Comparison of ENCODE assay signal across 1 cellular context in the genomic region with DNA sequence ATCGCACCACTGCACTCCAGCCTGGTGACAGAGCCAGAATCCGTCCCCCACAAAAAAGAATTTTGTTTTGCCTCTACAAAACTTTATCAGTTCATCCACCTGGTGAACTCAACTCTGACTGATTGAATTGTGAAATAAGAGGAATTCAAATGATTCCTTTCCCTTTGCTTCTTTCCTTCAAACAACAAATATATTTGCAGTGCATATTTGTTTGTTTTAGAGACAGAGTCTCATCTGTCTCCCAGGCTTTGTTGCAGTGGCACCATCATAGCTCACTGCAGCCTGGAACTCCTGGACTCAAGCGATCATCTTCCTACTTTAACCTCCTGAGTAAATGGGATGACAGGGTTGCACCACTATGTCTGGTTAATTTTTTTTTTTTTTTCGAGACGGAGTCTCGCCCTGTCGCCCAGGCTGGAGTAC.
TF ChIP-seq lines count a peak whose summit lies in the region.

No MANE protein-coding gene starts in this region.

TF ChIP-seq in HepG2, 621 proteins besides CTCF, POLR2A, EP300 and RAD21 (continued from another document and continues in another):
- TF ChIP-seq, protein P1, sequence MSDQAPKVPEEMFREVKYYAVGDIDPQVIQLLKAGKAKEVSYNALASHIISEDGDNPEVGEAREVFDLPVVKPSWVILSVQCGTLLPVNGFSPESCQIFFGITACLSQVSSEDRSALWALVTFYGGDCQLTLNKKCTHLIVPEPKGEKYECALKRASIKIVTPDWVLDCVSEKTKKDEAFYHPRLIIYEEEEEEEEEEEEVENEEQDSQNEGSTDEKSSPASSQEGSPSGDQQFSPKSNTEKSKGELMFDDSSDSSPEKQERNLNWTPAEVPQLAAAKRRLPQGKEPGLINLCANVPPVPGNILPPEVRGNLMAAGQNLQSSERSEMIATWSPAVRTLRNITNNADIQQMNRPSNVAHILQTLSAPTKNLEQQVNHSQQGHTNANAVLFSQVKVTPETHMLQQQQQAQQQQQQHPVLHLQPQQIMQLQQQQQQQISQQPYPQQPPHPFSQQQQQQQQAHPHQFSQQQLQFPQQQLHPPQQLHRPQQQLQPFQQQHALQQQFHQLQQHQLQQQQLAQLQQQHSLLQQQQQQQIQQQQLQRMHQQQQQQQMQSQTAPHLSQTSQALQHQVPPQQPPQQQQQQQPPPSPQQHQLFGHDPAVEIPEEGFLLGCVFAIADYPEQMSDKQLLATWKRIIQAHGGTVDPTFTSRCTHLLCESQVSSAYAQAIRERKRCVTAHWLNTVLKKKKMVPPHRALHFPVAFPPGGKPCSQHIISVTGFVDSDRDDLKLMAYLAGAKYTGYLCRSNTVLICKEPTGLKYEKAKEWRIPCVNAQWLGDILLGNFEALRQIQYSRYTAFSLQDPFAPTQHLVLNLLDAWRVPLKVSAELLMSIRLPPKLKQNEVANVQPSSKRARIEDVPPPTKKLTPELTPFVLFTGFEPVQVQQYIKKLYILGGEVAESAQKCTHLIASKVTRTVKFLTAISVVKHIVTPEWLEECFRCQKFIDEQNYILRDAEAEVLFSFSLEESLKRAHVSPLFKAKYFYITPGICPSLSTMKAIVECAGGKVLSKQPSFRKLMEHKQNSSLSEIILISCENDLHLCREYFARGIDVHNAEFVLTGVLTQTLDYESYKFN (CRISPR knock-in tag; conservative IDR thresholded peaks at IDR 0.05), result peak; percentile 69
- TF ChIP-seq STAT5B (CRISPR knock-in tag; IDR thresholded peaks at IDR 0.05), result no peak
- TF ChIP-seq YEATS4 (CRISPR knock-in tag; IDR thresholded peaks at IDR 0.05; ENCODE audit: borderline replicate concordance), result peak; percentile 50; the same call in 1 of the 2 replicates
- no peak for TF ChIP-seq KLF16 (CRISPR knock-in tag; IDR thresholded peaks at IDR 0.05)
- no peak; the same call in 1 of the 2 replicates for TF ChIP-seq CHD4 (IDR thresholded peaks at IDR 0.05; ENCODE audit: borderline replicate concordance, low read length)
- TF ChIP-seq ZNF567 (CRISPR knock-in tag; IDR thresholded peaks at IDR 0.05; ENCODE audit: borderline replicate concordance), result no peak
- peak; percentile 35; the same call in 1 of the 2 replicates for TF ChIP-seq HDAC2 (CRISPR knock-in tag; IDR thresholded peaks at IDR 0.05)
- TF ChIP-seq IRF2 (CRISPR knock-in tag; IDR thresholded peaks at IDR 0.05), result 0 out of 2 replicates have a peak, but pooled peaks have one; percentile 19
- peak; percentile 25; the same call in 1 of the 2 replicates for TF ChIP-seq CREM (IDR thresholded peaks at IDR 0.05)
- no peak for TF ChIP-seq CREM (CRISPR knock-in tag; IDR thresholded peaks at IDR 0.05)
- no peak for TF ChIP-seq ZFP62 (CRISPR knock-in tag; IDR thresholded peaks at IDR 0.05)
- TF ChIP-seq ZFP36L1 (CRISPR knock-in tag; IDR thresholded peaks at IDR 0.05), result no peak
- TF ChIP-seq ISL2 (CRISPR knock-in tag; IDR thresholded peaks at IDR 0.05), result peak; percentile 39; the same call in 1 of the 2 replicates
- TF ChIP-seq, protein P2, sequence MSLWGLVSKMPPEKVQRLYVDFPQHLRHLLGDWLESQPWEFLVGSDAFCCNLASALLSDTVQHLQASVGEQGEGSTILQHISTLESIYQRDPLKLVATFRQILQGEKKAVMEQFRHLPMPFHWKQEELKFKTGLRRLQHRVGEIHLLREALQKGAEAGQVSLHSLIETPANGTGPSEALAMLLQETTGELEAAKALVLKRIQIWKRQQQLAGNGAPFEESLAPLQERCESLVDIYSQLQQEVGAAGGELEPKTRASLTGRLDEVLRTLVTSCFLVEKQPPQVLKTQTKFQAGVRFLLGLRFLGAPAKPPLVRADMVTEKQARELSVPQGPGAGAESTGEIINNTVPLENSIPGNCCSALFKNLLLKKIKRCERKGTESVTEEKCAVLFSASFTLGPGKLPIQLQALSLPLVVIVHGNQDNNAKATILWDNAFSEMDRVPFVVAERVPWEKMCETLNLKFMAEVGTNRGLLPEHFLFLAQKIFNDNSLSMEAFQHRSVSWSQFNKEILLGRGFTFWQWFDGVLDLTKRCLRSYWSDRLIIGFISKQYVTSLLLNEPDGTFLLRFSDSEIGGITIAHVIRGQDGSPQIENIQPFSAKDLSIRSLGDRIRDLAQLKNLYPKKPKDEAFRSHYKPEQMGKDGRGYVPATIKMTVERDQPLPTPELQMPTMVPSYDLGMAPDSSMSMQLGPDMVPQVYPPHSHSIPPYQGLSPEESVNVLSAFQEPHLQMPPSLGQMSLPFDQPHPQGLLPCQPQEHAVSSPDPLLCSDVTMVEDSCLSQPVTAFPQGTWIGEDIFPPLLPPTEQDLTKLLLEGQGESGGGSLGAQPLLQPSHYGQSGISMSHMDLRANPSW (CRISPR knock-in tag; IDR thresholded peaks at IDR 0.05; ENCODE audit: borderline replicate concordance), result peak; percentile 36; the same call in 1 of the 2 replicates
- no peak for TF ChIP-seq AGO1 (IDR thresholded peaks at IDR 0.05; ENCODE audit: low read depth, low read length, poor library complexity, severe bottlenecking)
- TF ChIP-seq ZNF274 (CRISPR knock-in tag; IDR thresholded peaks at IDR 0.05), result no peak
- TF ChIP-seq CEBPB (IDR thresholded peaks at IDR 0.05; ENCODE audit: borderline replicate concordance, low read depth, low read length), result peak; percentile 68; the same call in 1 of the 2 replicates
- TF ChIP-seq, protein P3, sequence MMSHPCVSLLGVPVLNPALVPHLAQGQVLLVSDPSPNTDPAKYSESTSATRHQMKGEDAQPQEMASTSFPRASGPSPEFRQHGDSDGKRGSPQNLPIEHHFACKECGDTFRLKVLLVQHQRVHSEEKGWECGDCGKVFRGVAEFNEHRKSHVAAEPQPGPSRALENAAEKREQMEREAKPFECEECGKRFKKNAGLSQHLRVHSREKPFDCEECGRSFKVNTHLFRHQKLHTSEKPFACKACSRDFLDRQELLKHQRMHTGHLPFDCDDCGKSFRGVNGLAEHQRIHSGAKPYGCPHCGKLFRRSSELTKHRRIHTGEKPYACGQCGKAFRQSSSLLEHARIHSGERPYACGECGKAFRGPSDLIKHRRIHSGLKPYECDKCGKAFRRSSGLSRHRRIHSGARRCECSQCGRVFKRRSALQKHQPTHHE (CRISPR knock-in tag; IDR thresholded peaks at IDR 0.05; ENCODE audit: borderline replicate concordance), result no peak
- TF ChIP-seq ZNF24 (IDR thresholded peaks at IDR 0.05), result no peak
- no peak for TF ChIP-seq ZNF235 (CRISPR knock-in tag; IDR thresholded peaks at IDR 0.05; ENCODE audit: borderline replicate concordance)
- TF ChIP-seq MIER3 (CRISPR knock-in tag; IDR thresholded peaks at IDR 0.05; ENCODE audit: borderline replicate concordance), result 0 out of 2 replicates have a peak, but pooled peaks have one; percentile 17
- TF ChIP-seq TOE1 (CRISPR knock-in tag; IDR thresholded peaks at IDR 0.05), result no peak
- no peak for TF ChIP-seq ONECUT2 (CRISPR knock-in tag; IDR thresholded peaks at IDR 0.05)
- TF ChIP-seq, protein P4, sequence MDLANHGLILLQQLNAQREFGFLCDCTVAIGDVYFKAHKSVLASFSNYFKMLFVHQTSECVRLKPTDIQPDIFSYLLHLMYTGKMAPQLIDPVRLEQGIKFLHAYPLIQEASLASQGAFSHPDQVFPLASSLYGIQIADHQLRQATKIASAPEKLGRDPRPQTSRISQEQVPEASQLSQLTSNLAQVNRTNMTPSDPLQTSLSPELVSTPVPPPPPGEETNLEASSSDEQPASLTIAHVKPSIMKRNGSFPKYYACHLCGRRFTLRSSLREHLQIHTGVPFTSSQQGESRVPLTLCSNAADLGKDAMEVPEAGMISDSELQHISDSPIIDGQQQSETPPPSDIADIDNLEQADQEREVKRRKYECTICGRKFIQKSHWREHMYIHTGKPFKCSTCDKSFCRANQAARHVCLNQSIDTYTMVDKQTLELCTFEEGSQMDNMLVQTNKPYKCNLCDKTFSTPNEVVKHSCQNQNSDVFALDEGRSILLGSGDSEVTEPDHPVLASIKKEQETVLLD (CRISPR knock-in tag; IDR thresholded peaks at IDR 0.05; ENCODE audit: low read depth), result no peak
- no peak for TF ChIP-seq PRDM4 (CRISPR knock-in tag; IDR thresholded peaks at IDR 0.05; ENCODE audit: borderline replicate concordance)
- TF ChIP-seq ZNF788 (CRISPR knock-in tag; IDR thresholded peaks at IDR 0.05; ENCODE audit: borderline replicate concordance), result no peak
- TF ChIP-seq FOXC1 (CRISPR knock-in tag; IDR thresholded peaks at IDR 0.05; ENCODE audit: borderline replicate concordance), result 0 out of 2 replicates have a peak, but pooled peaks have one; percentile 34
- no peak for TF ChIP-seq FOXP1 (IDR thresholded peaks at IDR 0.05)
- peak; percentile 83 for TF ChIP-seq FOXP1 (CRISPR knock-in tag; IDR thresholded peaks at IDR 0.05)
- 0 out of 2 replicates have a peak, but pooled peaks have one; percentile 42 for TF ChIP-seq ERF (CRISPR knock-in tag; IDR thresholded peaks at IDR 0.05)
- TF ChIP-seq THAP7 (CRISPR knock-in tag; IDR thresholded peaks at IDR 0.05), result no peak
- no peak for TF ChIP-seq ZNF264 (CRISPR knock-in tag; IDR thresholded peaks at IDR 0.05)
- TF ChIP-seq KIAA2018 (CRISPR knock-in tag; IDR thresholded peaks at IDR 0.05; ENCODE audit: borderline replicate concordance), result no peak
- TF ChIP-seq PHF8 (CRISPR knock-in tag; IDR thresholded peaks at IDR 0.05), result no peak
